In the genomic region with DNA sequence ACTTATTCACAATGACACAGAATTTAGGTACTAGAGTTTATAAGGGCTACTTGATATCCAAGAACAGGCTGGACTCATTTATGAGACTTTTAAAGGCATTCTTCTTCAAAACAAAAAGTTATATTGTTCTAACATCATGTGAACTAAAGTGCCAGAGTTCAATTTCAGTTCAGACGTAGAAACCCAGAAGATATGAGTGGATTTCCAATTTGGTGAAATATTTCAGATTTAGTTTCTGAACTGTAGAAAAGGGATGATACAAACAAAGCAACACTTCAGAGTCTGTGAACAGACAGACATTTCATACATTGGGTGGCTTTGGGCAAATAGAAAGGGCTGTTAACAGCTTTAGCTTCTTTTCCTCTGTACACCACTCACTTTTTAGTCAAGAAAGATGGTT, we compare ENCODE assay signal across 7 cellular contexts.
"Had no signal": no experiment of that assay in that cellular context is flagged by ENCODE, and none has a peak within 500 bp of the region (broad histone marks: within the 10 kb centered on the region; RNA-seq: fewer than 3 reads in every experiment).

No MANE protein-coding gene starts in this region.

- ATAC-seq: GM23338, K562 had no signal

- DNase-seq: H9, HCEC 1CT, HFFc6, IMR-90, KG1 had no signal

- H3K4me3 ChIP-seq: GM23338, K562 had no signal

- H2AFZ ChIP-seq: GM23338 had no signal

- H3K4me2 ChIP-seq: GM23338 had no signal
